15 cellular contexts compared by ENCODE assay signal in genomic region chr20:43022568-43022967, GRCh38.
DNase-seq lines count a peak whose midpoint lies in the region; ATAC-seq and TF ChIP-seq lines count a peak whose summit lies in the region.
"Had no signal": no experiment of that assay in that cellular context is flagged by ENCODE, and none has a peak within 500 bp of the region (broad histone marks: within the 10 kb centered on the region; RNA-seq: fewer than 3 reads in every experiment).

No MANE protein-coding gene starts in this region.

- peaks cover 0 to 4% (median 0%) of the 10 kb centered on the region in 4 donors for H3K27me3 ChIP-seq in esophagus muscularis mucosa

- TF ChIP-seq CTCF in esophagus muscularis mucosa (IDR thresholded peaks at IDR 0.05) (no peak), osteocyte (IDR thresholded peaks at IDR 0.05) (no peak)

- H3K27ac ChIP-seq in esophagus muscularis mucosa (replicated peaks in 1 of 4): no peak overlapping the region
- H3K27ac ChIP-seq: 22Rv1, A549, C4-2B had no signal

- no peaks in the 10 kb centered on the region for H3K36me3 ChIP-seq in esophagus muscularis mucosa

- intact Hi-C loops in esophagus muscularis mucosa (cut with DNase I): no loop called here

- H3K4me1 ChIP-seq in esophagus muscularis mucosa: no peaks in the 10 kb centered on the region
- H3K4me1 ChIP-seq: A549, Caco-2 had no signal

- TF ChIP-seq POLR2A in esophagus muscularis mucosa (IDR thresholded peaks at IDR 0.05; ENCODE audit: low read depth): no peak

- H3K27me3 Mint-ChIP-seq in osteocyte (ENCODE audit: unreplicated experiment): no peaks in the 10 kb centered on the region

- ATAC-seq in GM21360 (IDR thresholded peaks at IDR 0.05; ENCODE audit: unreplicated experiment): no peak
- ATAC-seq: A549, GM23338 had no signal

- no peaks in the 10 kb centered on the region for H3K9me3 ChIP-seq in esophagus muscularis mucosa
- H3K9me3 ChIP-seq: A549 had no signal

- peak; percentile 26 for DNase-seq in NCI-H82 (lab: John Stamatoyannopoulos, UW)
- DNase-seq in NCI-H82 treated with DMSO at 0.1 percent for 48 hours (lab: John Stamatoyannopoulos, UW; ENCODE audit: unreplicated experiment): no peak
- peak; percentile 19 for DNase-seq in esophagus muscularis mucosa (ENCODE audit: extremely low spot score)
- DNase-seq in osteocyte (ENCODE audit: extremely low spot score, unreplicated experiment): peak; percentile 42
- no peak for DNase-seq in NCI-H1436 (lab: John Stamatoyannopoulos, UW)
- DNase-seq in SK-N-DZ (ENCODE audit: low spot score): no peak
- DNase-seq: AML-193; CD4-positive, alpha-beta T cell; HCEC 1CT had no signal

- H3K4me1 Mint-ChIP-seq in osteocyte (ENCODE audit: unreplicated experiment): no peaks in the 10 kb centered on the region

- no peak overlapping the region for H3K4me3 Mint-ChIP-seq in osteocyte (ENCODE audit: unreplicated experiment)
- H3K4me3 Mint-ChIP-seq: CD4-positive, alpha-beta T cell; GM23338 had no signal

- no peak overlapping the region for H3K27ac Mint-ChIP-seq in osteocyte (ENCODE audit: unreplicated experiment)
- H3K27ac Mint-ChIP-seq: CD4-positive, alpha-beta T cell; GM23338 had no signal

- no peak for TF ChIP-seq EP300 in esophagus muscularis mucosa (IDR thresholded peaks at IDR 0.05)

- peaks cover 41% of the 10 kb centered on the region for H3K9me3 Mint-ChIP-seq in osteocyte (ENCODE audit: unreplicated experiment)
- H3K9me3 Mint-ChIP-seq: CD4-positive, alpha-beta T cell had no signal

- 95% methylated on average over 1 of the region's 1 CpG for WGBS in esophagus muscularis mucosa

- H3K36me3 Mint-ChIP-seq in osteocyte (ENCODE audit: unreplicated experiment): no peaks in the 10 kb centered on the region

- H3K4me3 ChIP-seq in esophagus muscularis mucosa: no peak overlapping the region
- H3K4me3 ChIP-seq: A549, GM23338 had no signal

Comparison
In these comparisons a context has a peak if more than half of its experiments do, and no peak if none do; other contexts are left out.
1. DNase-seq: peak in NCI-H82 (single experiment), esophagus muscularis mucosa (single experiment) and osteocyte (single experiment); none in NCI-H82 treated with DMSO at 0.1 percent for 48 hours (single experiment), NCI-H1436 (single experiment) and SK-N-DZ (single experiment).